In genomic region chr10:124366825-124367224, GRCh38 we compare ENCODE assay signal across 17 cellular contexts. TPM values are rescaled to one million over a fixed set of nuclear protein-coding genes. Genes with fewer than 3 reads are reported as not detected.
DNase-seq lines count a peak whose midpoint lies in the region; ATAC-seq, FAIRE-seq and TF ChIP-seq lines count a peak whose summit lies in the region.
"Had no signal": no experiment of that assay in that cellular context is flagged by ENCODE, and none has a peak within 500 bp of the region (broad histone marks: within the 10 kb centered on the region; RNA-seq: fewer than 3 reads in every experiment).

No MANE protein-coding gene starts in this region.

- H2BK20ac ChIP-seq in H9 (ENCODE audit: low read depth, low read length, poor library complexity, severe bottlenecking), result no peak overlapping the region

- no peak overlapping the region for H3K23ac ChIP-seq in H9 (ENCODE audit: insufficient read length, low read depth, low read length)

- H3K4me3 Mint-ChIP-seq in H9 (no peak overlapping the region), CD14-positive monocyte (peak overlapping the region in 1 of 2 donors; percentile 51)
- no peak overlapping the region for H3K4me3 Mint-ChIP-seq in CD4-positive, alpha-beta T cell
- H3K4me3 Mint-ChIP-seq: IgD-negative memory B cell had no signal

- H3K4me1 ChIP-seq in BLaER1 (peaks cover 83% of the 10 kb centered on the region), H9 (ENCODE audit: insufficient read depth, low read length) (peaks cover 4% of the 10 kb centered on the region; the same call in 1 of the 2 replicates), keratinocyte (ENCODE audit: control insufficient read depth, extremely low read depth, insufficient read depth, low read length) (peaks cover 9% of the 10 kb centered on the region)
- H3K4me1 ChIP-seq: HAP-1 had no signal

- ATAC-seq in CD4-positive, alpha-beta T cell (ENCODE audit: poor library complexity), result no peak
- ATAC-seq in stimulated activated naive CD8-positive, alpha-beta T cell treated with anti-CD3 and anti-CD28 coated beads, Interleukin-15, Interleukin-2, amounts not matched to agents 100 U/mL and 50 U/mL, for 24 hours, result no peak

- no peaks in the 10 kb centered on the region for H4K20me1 ChIP-seq in BLaER1
- no peaks in the 10 kb centered on the region for H4K20me1 ChIP-seq in H9 (ENCODE audit: control insufficient read depth, insufficient read depth, insufficient read length)
- no peaks in the 10 kb centered on the region for H4K20me1 ChIP-seq in keratinocyte (ENCODE audit: control insufficient read depth, extremely low read depth, insufficient read depth, low read length)

- POLR2A ChIA-PET in CD4-positive, alpha-beta T cell (lab: Charles Lee), result no interaction called here

- H3K4me3 ChIP-seq in BLaER1, result peak overlapping the region; percentile 42
- H3K4me3 ChIP-seq in keratinocyte (ENCODE audit: control insufficient read depth in 2 of 3, extremely low read depth in 1 of 3, insufficient read depth in 2 of 3, low read depth in 1 of 3, low read length in 3 of 3), result no peak overlapping the region
- H3K4me3 ChIP-seq: HAP-1 had no signal

- CTCF ChIA-PET in CD4-positive, alpha-beta T cell (lab: Charles Lee), result no interaction called here

- H3K9me3 Mint-ChIP-seq in H9 (no peaks in the 10 kb centered on the region; a peak in 2 of 5 replicates), CD14-positive monocyte (peaks cover 2 to 8% (median 6%) of the 10 kb centered on the region in 7 donors)
- no peaks in the 10 kb centered on the region for H3K9me3 Mint-ChIP-seq in CD4-positive, alpha-beta T cell

- H3K4me2 ChIP-seq in BLaER1 (peak overlapping the region; percentile 96), H9 (ENCODE audit: insufficient read depth, insufficient read length, low read length) (no peak overlapping the region), keratinocyte (ENCODE audit: control insufficient read depth, extremely low read depth, insufficient read depth, low read depth, low read length) (peak overlapping the region; percentile 7)

- no peaks in the 10 kb centered on the region for H3K36me3 ChIP-seq in BLaER1
- no peaks in the 10 kb centered on the region for H3K36me3 ChIP-seq in keratinocyte (ENCODE audit: control insufficient read depth in 2 of 2, extremely low read depth in 1 of 2, insufficient read depth in 2 of 2, low read length in 2 of 2)
- H3K36me3 ChIP-seq: HAP-1 had no signal

- intact Hi-C loops in CD4-positive, alpha-beta T cell (cut with DNase I, micrococcal nuclease), result no loop called here
- intact Hi-C loops in CD14-positive monocyte (cut with micrococcal nuclease), result no loop called here

- H3K27me3 ChIP-seq in BLaER1 (no peaks in the 10 kb centered on the region), H9 (ENCODE audit: insufficient read depth, low read length) (no peaks in the 10 kb centered on the region), keratinocyte (ENCODE audit: control insufficient read depth, extremely low read depth, insufficient read depth, low read length) (peaks cover 11% of the 10 kb centered on the region)
- peaks cover 7% of the 10 kb centered on the region for H3K27me3 ChIP-seq in CD4-positive, alpha-beta T cell (ENCODE audit: control insufficient read depth, insufficient read depth, low read length)

- DNase-seq in H9 (no peak), RPMI8226 (peak; percentile 26), keratinocyte (ENCODE audit: low read depth, low spot score) (no peak), ureter (ENCODE audit: low spot score) (no peak), CD14-positive monocyte (ENCODE audit: low spot score) (no peak)
- no peak for DNase-seq in CD4-positive, alpha-beta T cell
- DNase-seq in stimulated activated naive CD8-positive, alpha-beta T cell treated with anti-CD3 and anti-CD28 coated beads, Interleukin-15, Interleukin-2, amounts not matched to agents 100 U/mL and 50 U/mL, for 24 hours, result no peak
- DNase-seq: ACHN, DMS 273 treated with DMSO at 0.1 percent for 48 hours, DMS79, EL, GOT3 had no signal

- dilution Hi-C loops in keratinocyte (cut with MboI; ENCODE audit: extremely low pct_ligation_motif_present, low sequenced_read_pairs), result no loop called here

- no peak overlapping the region for H2BK120ac ChIP-seq in H9 (ENCODE audit: low read depth, low read length, poor library complexity, severe bottlenecking)

- peaks cover 6% of the 10 kb centered on the region for H3K9me3 ChIP-seq in BLaER1
- no peaks in the 10 kb centered on the region for H3K9me3 ChIP-seq in H9 (ENCODE audit: control insufficient read depth, low read depth, low read length)
- no peaks in the 10 kb centered on the region for H3K9me3 ChIP-seq in keratinocyte (ENCODE audit: control insufficient read depth, low read depth, low read length)
- H3K9me3 ChIP-seq in CD4-positive, alpha-beta T cell (ENCODE audit: control insufficient read depth, low read length), result no peaks in the 10 kb centered on the region
- H3K9me3 ChIP-seq: HAP-1 had no signal

- no peak overlapping the region for H3K14ac ChIP-seq in H9 (ENCODE audit: insufficient read depth, low read length)

- H3K18ac ChIP-seq in H9 (ENCODE audit: insufficient read length, low read depth, low read length), result no peak overlapping the region

- WGBS in H9 (ENCODE audit: extremely low coverage, insufficient read length, low lambda C conversion rate), result no CpG with 5 or more reads among the region's 7 CpGs

- no peak overlapping the region for H4K8ac ChIP-seq in H9 (replicated peaks; ENCODE audit: insufficient read length, low read depth, low read length)

- no peaks in the 10 kb centered on the region for H3K36me3 Mint-ChIP-seq in H9 (ENCODE audit: insufficient read depth in 1 of 3, low read depth in 3 of 3)
- no peaks in the 10 kb centered on the region for H3K36me3 Mint-ChIP-seq in CD4-positive, alpha-beta T cell (ENCODE audit: low read depth)
- peaks cover 0 to 6% of the 10 kb centered on the region in 2 donors for H3K36me3 Mint-ChIP-seq in CD14-positive monocyte
- H3K36me3 Mint-ChIP-seq: IgD-negative memory B cell had no signal

- TF ChIP-seq CTCF in H9 (conservative IDR thresholded peaks at IDR 0.05) (no peak), keratinocyte (optimal IDR thresholded peaks at IDR 0.05 in 1 of 3, IDR thresholded peaks at IDR 0.05 in 1 of 3, conservative IDR thresholded peaks at IDR 0.05 in 1 of 3; ENCODE audit: extremely low read depth in 1 of 3, insufficient read depth in 2 of 3, low read length in 3 of 3) (no peak), CD14-positive monocyte (IDR thresholded peaks at IDR 0.05) (no peak)
- no peak for TF ChIP-seq CTCF in CD4-positive, alpha-beta T cell (IDR thresholded peaks at IDR 0.05)

- no peak overlapping the region for H4K5ac ChIP-seq in H9 (ENCODE audit: insufficient read length, low read depth, low read length)

- no peak overlapping the region for H3K4ac ChIP-seq in H9 (ENCODE audit: low read depth, low read length)

- no peak overlapping the region for H3T11ph ChIP-seq in H9 (ENCODE audit: low read length)

- H3K79me2 ChIP-seq in H9 (ENCODE audit: insufficient read depth, low read length), result no peaks in the 10 kb centered on the region
- no peaks in the 10 kb centered on the region for H3K79me2 ChIP-seq in keratinocyte (ENCODE audit: control insufficient read depth, insufficient read depth, low read length)

- H2BK15ac ChIP-seq in H9 (ENCODE audit: low read depth, low read length), result no peak overlapping the region

- no peak overlapping the region for H3K56ac ChIP-seq in H9 (ENCODE audit: insufficient read length, low read depth, low read length)

- H3K23me2 ChIP-seq in H9 (ENCODE audit: insufficient read length, low read depth, low read length, poor library complexity, severe bottlenecking), result no peaks in the 10 kb centered on the region

- no peak overlapping the region for H2BK12ac ChIP-seq in H9 (ENCODE audit: insufficient read length, low read depth, low read length)

- no peak for FAIRE-seq in keratinocyte (lab: Jason Lieb, UNC)
- FAIRE-seq: G401.6, GM12892 had no signal

- H3K4me1 Mint-ChIP-seq in H9 (peaks cover 8 to 19% of the 10 kb centered on the region in 2 experiments), CD14-positive monocyte (peaks cover 24% of the 10 kb centered on the region)
- no peaks in the 10 kb centered on the region for H3K4me1 Mint-ChIP-seq in CD4-positive, alpha-beta T cell (ENCODE audit: low read depth)

- H3K27me3 Mint-ChIP-seq in H9 (ENCODE audit: low read depth), result peaks cover 17% of the 10 kb centered on the region
- H3K27me3 Mint-ChIP-seq in CD4-positive, alpha-beta T cell, result peaks cover 19% of the 10 kb centered on the region
- peaks cover 17 to 23% (median 22%) of the 10 kb centered on the region in 3 donors for H3K27me3 Mint-ChIP-seq in CD14-positive monocyte (ENCODE audit: low read depth in 3 of 3)

- no peaks in the 10 kb centered on the region for H3K79me1 ChIP-seq in H9 (ENCODE audit: insufficient read depth, low read depth, low read length, poor library complexity, severe bottlenecking)

- H3K27ac Mint-ChIP-seq in H9 (peak overlapping the region in 2 of 3 experiments; percentile 66 to 79; a peak in 2 of 7 replicates), CD14-positive monocyte (peak overlapping the region in 2 of 7 donors; percentile 33 to 69)
- no peak overlapping the region for H3K27ac Mint-ChIP-seq in CD4-positive, alpha-beta T cell
- H3K27ac Mint-ChIP-seq: IgD-negative memory B cell had no signal

- no peaks in the 10 kb centered on the region for H3K9me1 ChIP-seq in keratinocyte (ENCODE audit: control insufficient read depth, extremely low read depth, insufficient read depth, low read length)

- no peak overlapping the region for H4K91ac ChIP-seq in H9 (ENCODE audit: insufficient read length, low read depth, low read length)

- H2BK5ac ChIP-seq in H9 (ENCODE audit: insufficient read length, low read length), result no peak overlapping the region

- H3K27ac ChIP-seq in BLaER1 (peak overlapping the region; percentile 90), H9 (ENCODE audit: insufficient read length, low read depth, low read length) (no peak overlapping the region), keratinocyte (ENCODE audit: control insufficient read depth, insufficient read depth, low read length) (no peak overlapping the region)
- H3K27ac ChIP-seq in CD4-positive, alpha-beta T cell (ENCODE audit: low read depth, low read length), result no peak overlapping the region

- no peak overlapping the region for H2AK5ac ChIP-seq in H9 (ENCODE audit: insufficient read length, low read length)

- H3K9ac ChIP-seq in BLaER1, result peak overlapping the region; percentile 70
- no peak overlapping the region for H3K9ac ChIP-seq in H9 (ENCODE audit: extremely low read depth, insufficient read length, low read length)
- H3K9ac ChIP-seq in keratinocyte (ENCODE audit: control insufficient read depth, extremely low read depth, insufficient read depth, low read length), result no peak overlapping the region

- no peak overlapping the region for H2AFZ ChIP-seq in H9 (ENCODE audit: low read length)
- H2AFZ ChIP-seq in keratinocyte (ENCODE audit: control insufficient read depth, low read length), result no peak overlapping the region

RNA-seq across cellular contexts. Expression of gene OAT, which starts 51.9 kb away (rescaled TPM):
- total RNA-seq in H9 (2021) (65.2 and 67.9 TPM in 2 replicates), ureter (50.4 TPM)
- polyA plus RNA-seq in keratinocyte (310 to 528 TPM (median 427 TPM) in 3 replicates), CD14-positive monocyte (10 to 100 TPM; 87.3 to 89.6 TPM)
- 38.5 TPM for polyA plus RNA-seq in keratinocyte (2011; ENCODE audit: low read depth)
- polyA plus RNA-seq in keratinocyte (2011; cell fraction: cytosol; rRNA removed), result 212 and 359 TPM in 2 replicates
- polyA plus RNA-seq in keratinocyte (2011; cell fraction: nucleus; rRNA removed), result 329 and 426 TPM in 2 replicates
- polyA plus RNA-seq in keratinocyte (2012; ENCODE audit: low replicate concordance), result 96.8 and 332 TPM in 2 replicates
- polyA minus RNA-seq in keratinocyte, result 145 to 269 TPM (median 183 TPM) in 3 replicates
- polyA minus RNA-seq in keratinocyte (2011; cell fraction: cytosol; rRNA and poly(A)+ RNA removed), result 150 TPM
- polyA minus RNA-seq in keratinocyte (2011; cell fraction: nucleus; rRNA and poly(A)+ RNA removed), result 149 and 237 TPM in 2 replicates
- 10 to 100 TPM; 48.5 to 54.9 TPM for total RNA-seq in CD4-positive, alpha-beta T cell
